Comparison of ENCODE assay signal across 8 cellular contexts in the genomic region with DNA sequence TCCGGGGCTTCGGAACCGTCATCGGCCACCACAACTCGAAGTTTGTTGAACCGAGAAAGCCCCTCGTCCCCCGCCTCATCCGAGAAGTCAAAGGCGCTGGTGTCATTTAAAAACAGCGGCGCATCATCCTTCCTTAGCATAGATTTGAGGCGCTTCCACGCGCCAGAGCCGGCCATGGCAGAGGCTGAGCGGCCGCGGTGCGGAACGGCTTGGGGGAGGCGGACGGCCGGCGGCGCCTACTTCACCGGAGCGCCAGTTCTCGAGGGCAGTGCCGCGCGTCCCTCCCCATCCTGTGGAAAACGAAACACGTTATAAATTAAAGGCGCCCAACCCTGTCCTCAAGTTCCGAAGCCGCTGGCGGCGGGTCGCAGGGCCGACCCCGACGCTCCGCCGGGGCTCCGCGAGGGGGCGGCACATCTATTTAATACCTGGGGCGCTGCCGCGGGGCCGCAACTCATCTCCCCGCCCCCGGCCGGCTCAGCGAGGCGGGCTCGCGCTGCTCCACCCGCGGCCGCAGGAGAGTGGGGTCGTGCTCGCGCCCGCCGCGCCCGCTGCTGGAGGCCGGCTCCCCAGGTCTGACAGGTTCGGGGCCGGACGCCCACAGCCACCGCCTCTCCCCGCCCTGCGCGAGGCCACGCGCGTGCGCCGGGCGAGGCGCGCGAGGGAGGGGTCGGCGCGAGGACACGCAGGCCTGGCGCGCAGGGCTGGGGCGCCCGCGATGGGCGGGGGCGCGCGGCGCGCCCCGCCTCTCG. TPM values are rescaled to one million over a fixed set of nuclear protein-coding genes. Genes with fewer than 3 reads are reported as not detected.
DNase-seq lines count a peak whose midpoint lies in the region; ATAC-seq and TF ChIP-seq lines count a peak whose summit lies in the region.

A gene with protein sequence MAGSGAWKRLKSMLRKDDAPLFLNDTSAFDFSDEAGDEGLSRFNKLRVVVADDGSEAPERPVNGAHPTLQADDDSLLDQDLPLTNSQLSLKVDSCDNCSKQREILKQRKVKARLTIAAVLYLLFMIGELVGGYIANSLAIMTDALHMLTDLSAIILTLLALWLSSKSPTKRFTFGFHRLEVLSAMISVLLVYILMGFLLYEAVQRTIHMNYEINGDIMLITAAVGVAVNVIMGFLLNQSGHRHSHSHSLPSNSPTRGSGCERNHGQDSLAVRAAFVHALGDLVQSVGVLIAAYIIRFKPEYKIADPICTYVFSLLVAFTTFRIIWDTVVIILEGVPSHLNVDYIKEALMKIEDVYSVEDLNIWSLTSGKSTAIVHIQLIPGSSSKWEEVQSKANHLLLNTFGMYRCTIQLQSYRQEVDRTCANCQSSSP (minus strand): TSS at position 577 of the 752 bp plus-strand sequence. CDS start 401 bp downstream, at position 176.

- peak within 1 kb of the TSS; percentile 60 to 87 (median 68) for H3K27ac Mint-ChIP-seq in CD4-positive, CD25-positive, alpha-beta regulatory T cell
- H3K27ac Mint-ChIP-seq in T-cell, result peak within 1 kb of the TSS; percentile 84

- no peaks in the 10 kb centered on the region for H3K9me3 ChIP-seq in CD4-positive, CD25-positive, alpha-beta regulatory T cell (ENCODE audit: control insufficient read depth in 2 of 2, low read length in 2 of 2)
- H3K9me3 ChIP-seq in right cardiac atrium (ENCODE audit: control insufficient read depth, low read length), result no peaks in the 10 kb centered on the region
- no peaks in the 10 kb centered on the region for H3K9me3 ChIP-seq in uterus

- peak within 1 kb of the TSS; percentile 93 for H3K4me3 ChIP-seq in CD4-positive, CD25-positive, alpha-beta regulatory T cell (ENCODE audit: low read depth, low read length)
- H3K4me3 ChIP-seq in right cardiac atrium (ENCODE audit: low read length) (peak within 1 kb of the TSS; percentile 92), rectal smooth muscle tissue (ENCODE audit: low read length) (peak within 1 kb of the TSS; percentile 80), uterus (peak within 1 kb of the TSS; percentile 60 to 79)

- peak; percentile 78 to 83 for ATAC-seq in CD4-positive, CD25-positive, alpha-beta regulatory T cell (ENCODE audit: low read depth in 2 of 2)
- ATAC-seq in GM19372 (IDR thresholded peaks at IDR 0.05; ENCODE audit: low read depth, unreplicated experiment) (peak; percentile 74), HG03521 (IDR thresholded peaks at IDR 0.05; ENCODE audit: unreplicated experiment) (peak; percentile 76), T-cell (replicated peaks in 1 of 4) (peak; percentile 90 to 93 (median 92)), right cardiac atrium (peak; percentile 98)

- POLR2A ChIA-PET in T-cell (lab: Charles Lee), result interaction anchor here in 1 of 2 donors (0.8 kb wide), 1 partner anchor 65 kb away, joined by 3 read pairs; a partner anchor contains a TSS

- peak within 1 kb of the TSS; percentile 88 to 96 (median 92) for H3K4me3 Mint-ChIP-seq in CD4-positive, CD25-positive, alpha-beta regulatory T cell
- peak within 1 kb of the TSS; percentile 90 to 97 (median 97) for H3K4me3 Mint-ChIP-seq in T-cell

- peaks cover 19% of the 10 kb centered on the region for H3K4me1 ChIP-seq in CD4-positive, CD25-positive, alpha-beta regulatory T cell (ENCODE audit: control insufficient read depth, insufficient read depth, low read length, poor library complexity, severe bottlenecking)
- H3K4me1 ChIP-seq in right cardiac atrium (ENCODE audit: control insufficient read depth, insufficient read depth, low read length) (peaks cover 2% of the 10 kb centered on the region), rectal smooth muscle tissue (ENCODE audit: control insufficient read depth, insufficient read depth, low read length) (no peaks in the 10 kb centered on the region), uterus (peaks cover 3 to 4% of the 10 kb centered on the region in 2 donors)

- peaks cover 15% of the 10 kb centered on the region for H3K27me3 ChIP-seq in CD4-positive, CD25-positive, alpha-beta regulatory T cell (ENCODE audit: control insufficient read depth, insufficient read depth, low read length)
- H3K27me3 ChIP-seq in right cardiac atrium (ENCODE audit: control insufficient read depth, insufficient read depth), result no peaks in the 10 kb centered on the region
- H3K27me3 ChIP-seq in rectal smooth muscle tissue (ENCODE audit: control insufficient read depth, insufficient read depth, low read length), result no peaks in the 10 kb centered on the region
- no peaks in the 10 kb centered on the region for H3K27me3 ChIP-seq in uterus

- intact Hi-C loops in right cardiac atrium (cut with DNase I), result loop anchor here in 3 of 4 donors (5.0 to 10.0 kb wide), 3 partner anchors 62 to 92 kb away; a partner anchor contains a TSS
- intact Hi-C loops in uterus (cut with DNase I; ENCODE audit: low total_unique reads), result no loop called here

- H3K4me1 Mint-ChIP-seq in CD4-positive, CD25-positive, alpha-beta regulatory T cell, result peaks cover 9 to 20% (median 15%) of the 10 kb centered on the region in 4 donors
- H3K4me1 Mint-ChIP-seq in T-cell, result peaks cover 27 to 39% (median 37%) of the 10 kb centered on the region in 3 donors

- H3K36me3 ChIP-seq in CD4-positive, CD25-positive, alpha-beta regulatory T cell (ENCODE audit: control insufficient read depth, insufficient read depth, low read length), result no peaks in the 10 kb centered on the region
- H3K36me3 ChIP-seq in rectal smooth muscle tissue (ENCODE audit: control insufficient read depth, insufficient read depth, low read length) (peaks cover 2% of the 10 kb centered on the region), uterus (no peaks in the 10 kb centered on the region)

- peaks cover 4% of the 10 kb centered on the region for H3K36me3 Mint-ChIP-seq in CD4-positive, CD25-positive, alpha-beta regulatory T cell
- H3K36me3 Mint-ChIP-seq in T-cell, result peaks cover 9% of the 10 kb centered on the region

- H3K27me3 Mint-ChIP-seq in CD4-positive, CD25-positive, alpha-beta regulatory T cell, result peaks cover 51% of the 10 kb centered on the region
- no peaks in the 10 kb centered on the region for H3K27me3 Mint-ChIP-seq in T-cell

- under 1% methylated on average over 103 of the region's 103 CpGs for WGBS in right cardiac atrium

- peak; percentile 40 to 62 (median 55) for DNase-seq in CD4-positive, CD25-positive, alpha-beta regulatory T cell
- DNase-seq in T-cell (peak; percentile 19 to 68 (median 47)), amygdala (lab: John Stamatoyannopoulos, UW) (peak in 51 of 56 donors; percentile 28 to 88 (median 63)), right cardiac atrium (peak; percentile 79 to 92 (median 91)), uterus (peak; percentile 64 to 78)

- CTCF ChIA-PET in T-cell (lab: Charles Lee), result interaction anchor here in 1 of 2 donors (0.5 kb wide), 1 partner anchor 80 kb away, joined by 3 read pairs; no protein-coding TSS in a partner anchor

- peak; percentile 32 to 64 (median 49) for TF ChIP-seq CTCF in uterus (IDR thresholded peaks at IDR 0.05)

- TF ChIP-seq POLR2A in uterus (IDR thresholded peaks at IDR 0.05), result peak; percentile 64 to 74

- H3K9me3 Mint-ChIP-seq in CD4-positive, CD25-positive, alpha-beta regulatory T cell, result peaks cover 0 to 2% (median 0%) of the 10 kb centered on the region in 7 donors
- no peaks in the 10 kb centered on the region for H3K9me3 Mint-ChIP-seq in T-cell

- peak within 1 kb of the TSS; percentile 51 for H3K9ac ChIP-seq in rectal smooth muscle tissue (ENCODE audit: low read length)

- H3K27ac ChIP-seq in CD4-positive, CD25-positive, alpha-beta regulatory T cell (ENCODE audit: insufficient read depth, low read length, poor library complexity, severe bottlenecking), result no peak within 1 kb of the TSS
- H3K27ac ChIP-seq in right cardiac atrium (ENCODE audit: low read length) (peak within 1 kb of the TSS; percentile 85), rectal smooth muscle tissue (ENCODE audit: low read depth, low read length) (peak within 1 kb of the TSS; percentile 84), uterus (peak within 1 kb of the TSS; percentile 94)

RNA-seq across cellular contexts. Expression of the gene that starts here (rescaled TPM):
- total RNA-seq in CD4-positive, CD25-positive, alpha-beta regulatory T cell, result 0.94 TPM
- polyA plus RNA-seq in CD4-positive, CD25-positive, alpha-beta regulatory T cell, result under 1 TPM; 0.19 to 0.52 (median 0.36) TPM
- total RNA-seq in T-cell (1 to 10 TPM; 3.7 to 4.8 (median 4.2) TPM), right cardiac atrium (1 to 10 TPM; 4.6 to 5.6 (median 5.3) TPM), uterus (10 to 100 TPM in 2 of 4 donors, 1 to 10 TPM in 2; 7.2 to 27.0 (median 11.3) TPM)
- polyA plus RNA-seq in right cardiac atrium, result 2.7 TPM

Comparison
In these comparisons a context has a peak if more than half of its experiments do, and no peak if none do; other contexts are left out.
1. Peak in DNase-seq, ATAC-seq and H3K4me3 ChIP-seq in CD4-positive, CD25-positive, alpha-beta regulatory T cell; RNA of the gene not detected or under 1 TPM.